In genomic region chr15:98596885-98597343, GRCh38 we compare ENCODE assay signal across 12 cellular contexts.
"Had no signal": no experiment of that assay in that cellular context is flagged by ENCODE, and none has a peak within 500 bp of the region (broad histone marks: within the 10 kb centered on the region; RNA-seq: fewer than 3 reads in every experiment).

No MANE protein-coding gene starts in this region.

- H3K9me3 ChIP-seq: gastrocnemius medialis, uterus had no signal

- FAIRE-seq: TTC549 had no signal

- H3K4me3 ChIP-seq: gastrocnemius medialis, uterus had no signal

- H3K27ac ChIP-seq: gastrocnemius medialis, uterus had no signal

- ATAC-seq: gastrocnemius medialis; left ventricle myocardium superior; stimulated activated naive CD8-positive, alpha-beta T cell treated with anti-CD3 and anti-CD28 coated beads, Interleukin-15, amount 100 ng/mL, for 72 hours had no signal

- DNase-seq: activated effector memory CD4-positive, alpha-beta T cell treated with Interleukin-2 at 50 U/mL for 16 hours; activated T-cell treated with anti-CD3 and anti-CD28 coated beads, Interleukin-2, amount 50 U/mL, for 1 hour; cortex of kidney; effector CD8-positive, alpha-beta T cell; gastrocnemius medialis; left ventricle myocardium superior; mesenchymal stem cell; nephron progenitor cell; stimulated activated CD4-positive, alpha-beta T cell treated with anti-CD3 and anti-CD28 coated beads, Interleukin-4, amount 100 ng/mL, for 1 hour; stimulated activated naive CD8-positive, alpha-beta T cell treated with anti-CD3 and anti-CD28 coated beads, Interleukin-15, amount 100 ng/mL, for 72 hours; uterus had no signal

- H3K36me3 ChIP-seq: gastrocnemius medialis, uterus had no signal

- H3K4me1 ChIP-seq: gastrocnemius medialis had no signal

- H3K27me3 ChIP-seq: uterus had no signal
